Comparison of ENCODE assay signal across 35 cellular contexts in genomic region chr1:42075179-42075578, GRCh38.
A peak's percentile ranks its signal among the peaks of the same experiment; 100 is the strongest.
DNase-seq lines count a peak whose midpoint lies in the region; ATAC-seq and TF ChIP-seq lines count a peak whose summit lies in the region.
"Had no signal": no experiment of that assay in that cellular context is flagged by ENCODE, and none has a peak within 500 bp of the region (broad histone marks: within the 10 kb centered on the region; RNA-seq: fewer than 3 reads in every experiment).

No MANE protein-coding gene starts in this region.

- no peaks in the 10 kb centered on the region for H3K4me1 ChIP-seq in HEK293 (ENCODE audit: control insufficient read depth, insufficient read depth, low read length)
- peaks cover 13% of the 10 kb centered on the region for H3K4me1 ChIP-seq in Karpas-422 (ENCODE audit: low read length)
- peaks cover 14% of the 10 kb centered on the region for H3K4me1 ChIP-seq in OCI-LY3 (ENCODE audit: low read length)
- H3K4me1 ChIP-seq: A549, BE2C, BLaER1, Caco-2 had no signal

- H3K9me2 ChIP-seq in Karpas-422 (replicated peaks; ENCODE audit: insufficient read depth, low read length), result no peaks in the 10 kb centered on the region

- H3K4me3 ChIP-seq in HEK293 (ENCODE audit: low read depth, low read length) (no peak overlapping the region), Karpas-422 (ENCODE audit: low read length) (no peak overlapping the region), OCI-LY3 (ENCODE audit: low read length) (no peak overlapping the region)
- H3K4me3 ChIP-seq: A549; BLaER1; BLaER1 treated with 17β-estradiol and CSF1 and Interleukin-3, amounts not matched to agents 10 nM and 100 nM had no signal

- H3K9me3 ChIP-seq in HEK293 (ENCODE audit: control insufficient read depth, insufficient read depth, low read depth, low read length), result no peaks in the 10 kb centered on the region
- H3K9me3 ChIP-seq in Karpas-422 (ENCODE audit: low read length), result peaks cover 3% of the 10 kb centered on the region; the same call in 1 of the 2 replicates
- no peaks in the 10 kb centered on the region for H3K9me3 ChIP-seq in OCI-LY3 (ENCODE audit: insufficient read depth, low read length)
- H3K9me3 ChIP-seq: A549, BE2C, Caco-2 had no signal

- H3K4me1 Mint-ChIP-seq in nephron progenitor cell, result no peaks in the 10 kb centered on the region
- H3K4me1 Mint-ChIP-seq: B cell; CD14-positive monocyte; CD4-positive, alpha-beta memory T cell; CD4-positive, CD25-positive, alpha-beta regulatory T cell; CD8-positive, alpha-beta memory T cell had no signal

- H3K36me3 Mint-ChIP-seq in nephron progenitor cell (ENCODE audit: low read depth), result no peaks in the 10 kb centered on the region
- H3K36me3 Mint-ChIP-seq: CD14-positive monocyte; CD4-positive, CD25-positive, alpha-beta regulatory T cell had no signal

- no peak overlapping the region for H3K27ac Mint-ChIP-seq in nephron progenitor cell
- H3K27ac Mint-ChIP-seq: B cell; CD14-positive monocyte; CD4-positive, alpha-beta memory T cell; CD4-positive, alpha-beta T cell; CD4-positive, CD25-positive, alpha-beta regulatory T cell; CD8-positive, alpha-beta T cell had no signal

- H3K36me3 ChIP-seq in HEK293 (ENCODE audit: control insufficient read depth in 2 of 2, insufficient read depth in 1 of 2, low read length in 2 of 2) (no peaks in the 10 kb centered on the region), Karpas-422 (ENCODE audit: insufficient read depth, low read length) (no peaks in the 10 kb centered on the region), OCI-LY3 (replicated peaks; ENCODE audit: low read depth, low read length) (no peaks in the 10 kb centered on the region)
- H3K36me3 ChIP-seq: BE2C; BLaER1; BLaER1 treated with 17β-estradiol and CSF1 and Interleukin-3, amounts not matched to agents 10 nM and 100 nM had no signal

- CTCF ChIA-PET in HEK293 (lab: Yijun Ruan, JAX), result no interaction called here

- POLR2A ChIA-PET in HEK293 (lab: Yijun Ruan, JAX), result no interaction called here

- H3K4me2 ChIP-seq in Karpas-422 (ENCODE audit: low read depth, low read length, poor library complexity, severe bottlenecking) (peak overlapping the region; percentile 37), OCI-LY3 (ENCODE audit: low read length) (peak overlapping the region; percentile 16)
- H3K4me2 ChIP-seq: A549; BLaER1; BLaER1 treated with 17β-estradiol and CSF1 and Interleukin-3, amounts not matched to agents 10 nM and 100 nM had no signal

- peaks cover 53% of the 10 kb centered on the region for H3K27me3 Mint-ChIP-seq in nephron progenitor cell (ENCODE audit: low read depth, poor library complexity)

- TF ChIP-seq CTCF in HEK293 (tag by site-specific recombination; IDR thresholded peaks at IDR 0.05) (no peak), OCI-LY3 (IDR thresholded peaks at IDR 0.05; ENCODE audit: low read depth, low read length) (no peak), nephron progenitor cell (IDR thresholded peaks at IDR 0.05) (no peak), omental fat pad (IDR thresholded peaks at IDR 0.05) (no peak)

- peaks cover 22% of the 10 kb centered on the region for H3K9me3 Mint-ChIP-seq in nephron progenitor cell

- H3K4me3 Mint-ChIP-seq in nephron progenitor cell, result no peak overlapping the region
- H3K4me3 Mint-ChIP-seq: B cell; CD14-positive monocyte; CD4-positive, alpha-beta memory T cell; CD4-positive, alpha-beta T cell; CD4-positive, CD25-positive, alpha-beta regulatory T cell; CD8-positive, alpha-beta memory T cell; CD8-positive, alpha-beta T cell had no signal

- H3K27me3 ChIP-seq in Karpas-422 (ENCODE audit: low read length) (0 out of 2 replicates have a peak, but pooled peaks cover 3% of the 10 kb centered on the region), OCI-LY3 (ENCODE audit: low read depth, low read length) (no peaks in the 10 kb centered on the region)
- H3K27me3 ChIP-seq: BE2C; BLaER1; BLaER1 treated with 17β-estradiol and CSF1 and Interleukin-3, amounts not matched to agents 10 nM and 100 nM had no signal

- H3K79me2 ChIP-seq in Karpas-422 (ENCODE audit: low read length) (no peaks in the 10 kb centered on the region), OCI-LY3 (ENCODE audit: low read length) (no peaks in the 10 kb centered on the region)

- no peak for DNase-seq in Karpas-422
- DNase-seq in NCI-H526 treated with DMSO at 0.1 percent for 48 hours (lab: John Stamatoyannopoulos, UW), result peak; percentile 23
- no peak for DNase-seq in HuH-7 (ENCODE audit: low spot score)
- DNase-seq in nephron progenitor cell, result no peak
- DNase-seq in omental fat pad (ENCODE audit: low spot score), result no peak
- DNase-seq: 8988T; ACHN; AML-193; BE2C; C1 segment of cervical spinal cord; Caco-2; Calu3; CD4-positive, alpha-beta memory T cell; CD4-positive, alpha-beta T cell; CD4-positive, CD25-positive, alpha-beta regulatory T cell; CD8-positive, alpha-beta memory T cell; CD8-positive, alpha-beta T cell; COR-L47; DMS 273 treated with DMSO at 0.1 percent for 48 hours; DMS153; DMS53; DMS79; DMS79 treated with DMSO at 0.1 percent for 48 hours; DND-41; EL had no signal

- H4K20me1 ChIP-seq in Karpas-422 (ENCODE audit: insufficient read depth, low read depth, low read length), result no peaks in the 10 kb centered on the region
- no peaks in the 10 kb centered on the region for H4K20me1 ChIP-seq in OCI-LY3 (ENCODE audit: insufficient read depth, low read length)
- H4K20me1 ChIP-seq: BLaER1; BLaER1 treated with 17β-estradiol and CSF1 and Interleukin-3, amounts not matched to agents 10 nM and 100 nM had no signal

- H2AFZ ChIP-seq in Karpas-422 (ENCODE audit: low read length) (no peak overlapping the region), OCI-LY3 (ENCODE audit: low read depth, low read length) (no peak overlapping the region)

- no peak overlapping the region for H3K27ac ChIP-seq in HEK293 (ENCODE audit: extremely low read depth, low read depth, low read length)
- H3K27ac ChIP-seq in Karpas-422 (ENCODE audit: low read length), result no peak overlapping the region
- H3K27ac ChIP-seq in OCI-LY3 (ENCODE audit: low read length), result no peak overlapping the region
- H3K27ac ChIP-seq: 22Rv1; A549; BLaER1; BLaER1 treated with 17β-estradiol and CSF1 and Interleukin-3, amounts not matched to agents 10 nM and 100 nM; C4-2B had no signal

- no peak for ATAC-seq in GM18858 (IDR thresholded peaks at IDR 0.05; ENCODE audit: unreplicated experiment)
- ATAC-seq in omental fat pad (ENCODE audit: low FRiP score), result no peak
- ATAC-seq: A549; CD8-positive, alpha-beta T cell had no signal

- no peak overlapping the region for H3K9ac ChIP-seq in Karpas-422 (ENCODE audit: low read length)
- H3K9ac ChIP-seq in OCI-LY3 (ENCODE audit: low read length), result no peak overlapping the region
- H3K9ac ChIP-seq: BLaER1; BLaER1 treated with 17β-estradiol and CSF1 and Interleukin-3, amounts not matched to agents 10 nM and 100 nM had no signal

TF ChIP-seq in HEK293, 187 proteins besides CTCF, POLR2A, EP300 and RAD21:
- TF ChIP-seq SCRT2 (tag by site-specific recombination; IDR thresholded peaks at IDR 0.05) (peak; percentile 86), PRDM1 (tag by site-specific recombination; IDR thresholded peaks at IDR 0.05) (no peak), ZSCAN30 (tag by site-specific recombination; IDR thresholded peaks at IDR 0.05) (no peak), BCL6B (tag by site-specific recombination; IDR thresholded peaks at IDR 0.05) (no peak), ZXDB (tag by site-specific recombination; IDR thresholded peaks at IDR 0.05) (no peak), ZNF155 (tag by site-specific recombination; IDR thresholded peaks at IDR 0.05) (no peak), SCRT1 (tag by site-specific recombination; IDR thresholded peaks at IDR 0.05; ENCODE audit: borderline replicate concordance) (peak; percentile 76), ZBTB21 (tag by site-specific recombination; IDR thresholded peaks at IDR 0.05) (no peak)
- TF ChIP-seq, protein P1, sequence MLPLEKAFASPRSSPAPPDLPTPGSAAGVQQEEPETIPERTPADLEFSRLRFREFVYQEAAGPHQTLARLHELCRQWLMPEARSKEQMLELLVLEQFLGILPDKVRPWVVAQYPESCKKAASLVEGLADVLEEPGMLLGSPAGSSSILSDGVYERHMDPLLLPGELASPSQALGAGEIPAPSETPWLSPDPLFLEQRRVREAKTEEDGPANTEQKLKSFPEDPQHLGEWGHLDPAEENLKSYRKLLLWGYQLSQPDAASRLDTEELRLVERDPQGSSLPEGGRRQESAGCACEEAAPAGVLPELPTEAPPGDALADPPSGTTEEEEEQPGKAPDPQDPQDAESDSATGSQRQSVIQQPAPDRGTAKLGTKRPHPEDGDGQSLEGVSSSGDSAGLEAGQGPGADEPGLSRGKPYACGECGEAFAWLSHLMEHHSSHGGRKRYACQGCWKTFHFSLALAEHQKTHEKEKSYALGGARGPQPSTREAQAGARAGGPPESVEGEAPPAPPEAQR (tag by site-specific recombination; IDR thresholded peaks at IDR 0.05), result no peak
